Comparison of ENCODE assay signal across 1 cellular context in the genomic region with DNA sequence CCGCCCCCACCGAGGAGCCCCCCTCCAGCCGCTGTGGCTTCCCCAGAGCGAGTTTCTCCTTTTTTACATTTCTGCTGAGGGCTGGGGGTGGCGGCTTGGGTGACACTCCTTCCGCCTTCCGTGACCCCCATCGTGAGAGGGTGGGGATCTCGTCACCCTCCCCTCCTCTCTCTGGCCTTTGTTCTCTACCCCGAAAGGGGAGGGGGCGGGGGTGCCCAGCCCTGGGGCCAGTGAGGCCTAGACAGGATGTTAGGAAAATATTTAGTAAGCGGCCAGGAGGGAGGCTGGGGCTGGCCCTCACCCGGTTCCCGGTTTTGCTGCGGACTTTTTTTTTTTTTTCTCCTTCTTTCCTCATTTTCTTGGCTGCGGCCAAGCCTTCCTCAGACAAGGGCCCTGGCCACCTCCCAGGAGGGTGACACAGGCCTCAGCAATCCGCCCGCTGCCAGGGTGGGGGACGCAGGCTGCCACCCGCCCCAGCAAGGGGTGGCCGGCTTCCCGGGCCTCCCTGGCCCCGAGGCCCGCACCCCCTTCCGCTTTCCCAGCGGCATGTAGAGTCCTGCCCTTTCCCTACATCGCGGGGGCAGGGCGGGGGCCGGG.
TF ChIP-seq lines count a peak whose summit lies in the region.

No MANE protein-coding gene starts in this region.

TF ChIP-seq in K562, 482 proteins besides CTCF, POLR2A, EP300 and RAD21 (continued from another document and continues in another):
- TF ChIP-seq, protein P1, sequence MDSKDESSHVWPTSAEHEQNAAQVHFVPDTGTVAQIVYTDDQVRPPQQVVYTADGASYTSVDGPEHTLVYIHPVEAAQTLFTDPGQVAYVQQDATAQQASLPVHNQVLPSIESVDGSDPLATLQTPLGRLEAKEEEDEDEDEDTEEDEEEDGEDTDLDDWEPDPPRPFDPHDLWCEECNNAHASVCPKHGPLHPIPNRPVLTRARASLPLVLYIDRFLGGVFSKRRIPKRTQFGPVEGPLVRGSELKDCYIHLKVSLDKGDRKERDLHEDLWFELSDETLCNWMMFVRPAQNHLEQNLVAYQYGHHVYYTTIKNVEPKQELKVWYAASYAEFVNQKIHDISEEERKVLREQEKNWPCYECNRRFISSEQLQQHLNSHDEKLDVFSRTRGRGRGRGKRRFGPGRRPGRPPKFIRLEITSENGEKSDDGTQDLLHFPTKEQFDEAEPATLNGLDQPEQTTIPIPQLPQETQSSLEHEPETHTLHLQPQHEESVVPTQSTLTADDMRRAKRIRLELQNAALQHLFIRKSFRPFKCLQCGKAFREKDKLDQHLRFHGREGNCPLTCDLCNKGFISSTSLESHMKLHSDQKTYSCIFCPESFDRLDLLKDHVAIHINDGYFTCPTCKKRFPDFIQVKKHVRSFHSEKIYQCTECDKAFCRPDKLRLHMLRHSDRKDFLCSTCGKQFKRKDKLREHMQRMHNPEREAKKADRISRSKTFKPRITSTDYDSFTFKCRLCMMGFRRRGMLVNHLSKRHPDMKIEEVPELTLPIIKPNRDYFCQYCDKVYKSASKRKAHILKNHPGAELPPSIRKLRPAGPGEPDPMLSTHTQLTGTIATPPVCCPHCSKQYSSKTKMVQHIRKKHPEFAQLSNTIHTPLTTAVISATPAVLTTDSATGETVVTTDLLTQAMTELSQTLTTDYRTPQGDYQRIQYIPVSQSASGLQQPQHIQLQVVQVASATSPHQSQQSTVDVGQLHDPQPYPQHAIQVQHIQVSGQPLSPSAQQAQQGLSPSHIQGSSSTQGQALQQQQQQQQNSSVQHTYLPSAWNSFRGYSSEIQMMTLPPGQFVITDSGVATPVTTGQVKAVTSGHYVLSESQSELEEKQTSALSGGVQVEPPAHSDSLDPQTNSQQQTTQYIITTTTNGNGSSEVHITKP (IDR thresholded peaks at IDR 0.05; ENCODE audit: partially characterized antibody) = peak; percentile 4
- TF ChIP-seq HOXB6 (CRISPR knock-in tag; IDR thresholded peaks at IDR 0.05; ENCODE audit: borderline replicate concordance) (no peak), ZNF324 (CRISPR knock-in tag; IDR thresholded peaks at IDR 0.05) (no peak), ZZZ3 (IDR thresholded peaks at IDR 0.05) (no peak), ARID1B (IDR thresholded peaks at IDR 0.05) (no peak), ZKSCAN1 (IDR thresholded peaks at IDR 0.05; ENCODE audit: low read depth, low read length) (no peak), NELFE (IDR thresholded peaks at IDR 0.05; ENCODE audit: insufficient read depth, insufficient read length) (no peak), ZNF384 (IDR thresholded peaks at IDR 0.05; ENCODE audit: low read depth, low read length) (peak; percentile 40; the same call in 1 of the 2 replicates), CHD1 (IDR thresholded peaks at IDR 0.05; ENCODE audit: low read length) (peak; percentile 68), GABPA (tag; conservative IDR thresholded peaks at IDR 0.05; ENCODE audit: low read depth) (0 out of 2 replicates have a peak, but pooled peaks have one; percentile 25), CREB1 (IDR thresholded peaks at IDR 0.05) (no peak), CREB1 (CRISPR knock-in tag; IDR thresholded peaks at IDR 0.05) (no peak), ZNF507 (tag; conservative IDR thresholded peaks at IDR 0.05) (no peak), ZNF77 (CRISPR knock-in tag; IDR thresholded peaks at IDR 0.05) (no peak), ZFPM2 (CRISPR knock-in tag; IDR thresholded peaks at IDR 0.05) (no peak), PRMT5 (CRISPR knock-in tag; IDR thresholded peaks at IDR 0.05) (no peak), ZNF282 (CRISPR knock-in tag; IDR thresholded peaks at IDR 0.05) (no peak), ZNF347 (CRISPR knock-in tag; IDR thresholded peaks at IDR 0.05; ENCODE audit: low read depth) (no peak), CREBBP (IDR thresholded peaks at IDR 0.05; ENCODE audit: low read depth, low read length) (no peak), ZNF311 (CRISPR knock-in tag; IDR thresholded peaks at IDR 0.05) (no peak), RBFOX2 (IDR thresholded peaks at IDR 0.05; ENCODE audit: low read depth, low read length) (peak; percentile 23), ZNF124 (CRISPR knock-in tag; IDR thresholded peaks at IDR 0.05) (no peak), SIN3B (IDR thresholded peaks at IDR 0.05; ENCODE audit: low read depth) (no peak), STAG1 (CRISPR knock-in tag; IDR thresholded peaks at IDR 0.05; ENCODE audit: borderline replicate concordance) (no peak), ZBTB7A (IDR thresholded peaks at IDR 0.05; ENCODE audit: borderline replicate concordance, control insufficient read depth, low read depth, low read length) (peak; percentile 51; the same call in 1 of the 2 replicates), MTA1 (IDR thresholded peaks at IDR 0.05; ENCODE audit: borderline replicate concordance) (no peak), BCOR (IDR thresholded peaks at IDR 0.05) (no peak), RFX1 (IDR thresholded peaks at IDR 0.05) (no peak), CXXC5 (CRISPR knock-in tag; IDR thresholded peaks at IDR 0.05) (peak; percentile 44; the same call in 1 of the 2 replicates), ZNF165 (CRISPR knock-in tag; IDR thresholded peaks at IDR 0.05; ENCODE audit: borderline replicate concordance) (no peak), ZNF785 (CRISPR knock-in tag; IDR thresholded peaks at IDR 0.05) (no peak), TOE1 (IDR thresholded peaks at IDR 0.05; ENCODE audit: borderline replicate concordance) (no peak), TOE1 (CRISPR knock-in tag; IDR thresholded peaks at IDR 0.05; ENCODE audit: borderline replicate concordance, low read depth) (no peak), MCM5 (IDR thresholded peaks at IDR 0.05; ENCODE audit: low read depth) (no peak), SRSF7 (optimal IDR thresholded peaks at IDR 0.05; ENCODE audit: low read depth, low read length) (no peak)
- TF ChIP-seq, protein P2, sequence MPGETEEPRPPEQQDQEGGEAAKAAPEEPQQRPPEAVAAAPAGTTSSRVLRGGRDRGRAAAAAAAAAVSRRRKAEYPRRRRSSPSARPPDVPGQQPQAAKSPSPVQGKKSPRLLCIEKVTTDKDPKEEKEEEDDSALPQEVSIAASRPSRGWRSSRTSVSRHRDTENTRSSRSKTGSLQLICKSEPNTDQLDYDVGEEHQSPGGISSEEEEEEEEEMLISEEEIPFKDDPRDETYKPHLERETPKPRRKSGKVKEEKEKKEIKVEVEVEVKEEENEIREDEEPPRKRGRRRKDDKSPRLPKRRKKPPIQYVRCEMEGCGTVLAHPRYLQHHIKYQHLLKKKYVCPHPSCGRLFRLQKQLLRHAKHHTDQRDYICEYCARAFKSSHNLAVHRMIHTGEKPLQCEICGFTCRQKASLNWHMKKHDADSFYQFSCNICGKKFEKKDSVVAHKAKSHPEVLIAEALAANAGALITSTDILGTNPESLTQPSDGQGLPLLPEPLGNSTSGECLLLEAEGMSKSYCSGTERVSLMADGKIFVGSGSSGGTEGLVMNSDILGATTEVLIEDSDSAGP (CRISPR knock-in tag; IDR thresholded peaks at IDR 0.05) = no peak
- TF ChIP-seq, protein P3, sequence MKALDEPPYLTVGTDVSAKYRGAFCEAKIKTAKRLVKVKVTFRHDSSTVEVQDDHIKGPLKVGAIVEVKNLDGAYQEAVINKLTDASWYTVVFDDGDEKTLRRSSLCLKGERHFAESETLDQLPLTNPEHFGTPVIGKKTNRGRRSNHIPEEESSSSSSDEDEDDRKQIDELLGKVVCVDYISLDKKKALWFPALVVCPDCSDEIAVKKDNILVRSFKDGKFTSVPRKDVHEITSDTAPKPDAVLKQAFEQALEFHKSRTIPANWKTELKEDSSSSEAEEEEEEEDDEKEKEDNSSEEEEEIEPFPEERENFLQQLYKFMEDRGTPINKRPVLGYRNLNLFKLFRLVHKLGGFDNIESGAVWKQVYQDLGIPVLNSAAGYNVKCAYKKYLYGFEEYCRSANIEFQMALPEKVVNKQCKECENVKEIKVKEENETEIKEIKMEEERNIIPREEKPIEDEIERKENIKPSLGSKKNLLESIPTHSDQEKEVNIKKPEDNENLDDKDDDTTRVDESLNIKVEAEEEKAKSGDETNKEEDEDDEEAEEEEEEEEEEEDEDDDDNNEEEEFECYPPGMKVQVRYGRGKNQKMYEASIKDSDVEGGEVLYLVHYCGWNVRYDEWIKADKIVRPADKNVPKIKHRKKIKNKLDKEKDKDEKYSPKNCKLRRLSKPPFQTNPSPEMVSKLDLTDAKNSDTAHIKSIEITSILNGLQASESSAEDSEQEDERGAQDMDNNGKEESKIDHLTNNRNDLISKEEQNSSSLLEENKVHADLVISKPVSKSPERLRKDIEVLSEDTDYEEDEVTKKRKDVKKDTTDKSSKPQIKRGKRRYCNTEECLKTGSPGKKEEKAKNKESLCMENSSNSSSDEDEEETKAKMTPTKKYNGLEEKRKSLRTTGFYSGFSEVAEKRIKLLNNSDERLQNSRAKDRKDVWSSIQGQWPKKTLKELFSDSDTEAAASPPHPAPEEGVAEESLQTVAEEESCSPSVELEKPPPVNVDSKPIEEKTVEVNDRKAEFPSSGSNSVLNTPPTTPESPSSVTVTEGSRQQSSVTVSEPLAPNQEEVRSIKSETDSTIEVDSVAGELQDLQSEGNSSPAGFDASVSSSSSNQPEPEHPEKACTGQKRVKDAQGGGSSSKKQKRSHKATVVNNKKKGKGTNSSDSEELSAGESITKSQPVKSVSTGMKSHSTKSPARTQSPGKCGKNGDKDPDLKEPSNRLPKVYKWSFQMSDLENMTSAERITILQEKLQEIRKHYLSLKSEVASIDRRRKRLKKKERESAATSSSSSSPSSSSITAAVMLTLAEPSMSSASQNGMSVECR (CRISPR knock-in tag; IDR thresholded peaks at IDR 0.05) = no peak
- TF ChIP-seq, protein P4, sequence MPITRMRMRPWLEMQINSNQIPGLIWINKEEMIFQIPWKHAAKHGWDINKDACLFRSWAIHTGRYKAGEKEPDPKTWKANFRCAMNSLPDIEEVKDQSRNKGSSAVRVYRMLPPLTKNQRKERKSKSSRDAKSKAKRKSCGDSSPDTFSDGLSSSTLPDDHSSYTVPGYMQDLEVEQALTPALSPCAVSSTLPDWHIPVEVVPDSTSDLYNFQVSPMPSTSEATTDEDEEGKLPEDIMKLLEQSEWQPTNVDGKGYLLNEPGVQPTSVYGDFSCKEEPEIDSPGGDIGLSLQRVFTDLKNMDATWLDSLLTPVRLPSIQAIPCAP (CRISPR knock-in tag; IDR thresholded peaks at IDR 0.05; ENCODE audit: borderline replicate concordance) = no peak
- TF ChIP-seq, protein P5, sequence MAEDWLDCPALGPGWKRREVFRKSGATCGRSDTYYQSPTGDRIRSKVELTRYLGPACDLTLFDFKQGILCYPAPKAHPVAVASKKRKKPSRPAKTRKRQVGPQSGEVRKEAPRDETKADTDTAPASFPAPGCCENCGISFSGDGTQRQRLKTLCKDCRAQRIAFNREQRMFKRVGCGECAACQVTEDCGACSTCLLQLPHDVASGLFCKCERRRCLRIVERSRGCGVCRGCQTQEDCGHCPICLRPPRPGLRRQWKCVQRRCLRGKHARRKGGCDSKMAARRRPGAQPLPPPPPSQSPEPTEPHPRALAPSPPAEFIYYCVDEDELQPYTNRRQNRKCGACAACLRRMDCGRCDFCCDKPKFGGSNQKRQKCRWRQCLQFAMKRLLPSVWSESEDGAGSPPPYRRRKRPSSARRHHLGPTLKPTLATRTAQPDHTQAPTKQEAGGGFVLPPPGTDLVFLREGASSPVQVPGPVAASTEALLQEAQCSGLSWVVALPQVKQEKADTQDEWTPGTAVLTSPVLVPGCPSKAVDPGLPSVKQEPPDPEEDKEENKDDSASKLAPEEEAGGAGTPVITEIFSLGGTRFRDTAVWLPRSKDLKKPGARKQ (CRISPR knock-in tag; IDR thresholded peaks at IDR 0.05) = no peak
- TF ChIP-seq, protein P6, sequence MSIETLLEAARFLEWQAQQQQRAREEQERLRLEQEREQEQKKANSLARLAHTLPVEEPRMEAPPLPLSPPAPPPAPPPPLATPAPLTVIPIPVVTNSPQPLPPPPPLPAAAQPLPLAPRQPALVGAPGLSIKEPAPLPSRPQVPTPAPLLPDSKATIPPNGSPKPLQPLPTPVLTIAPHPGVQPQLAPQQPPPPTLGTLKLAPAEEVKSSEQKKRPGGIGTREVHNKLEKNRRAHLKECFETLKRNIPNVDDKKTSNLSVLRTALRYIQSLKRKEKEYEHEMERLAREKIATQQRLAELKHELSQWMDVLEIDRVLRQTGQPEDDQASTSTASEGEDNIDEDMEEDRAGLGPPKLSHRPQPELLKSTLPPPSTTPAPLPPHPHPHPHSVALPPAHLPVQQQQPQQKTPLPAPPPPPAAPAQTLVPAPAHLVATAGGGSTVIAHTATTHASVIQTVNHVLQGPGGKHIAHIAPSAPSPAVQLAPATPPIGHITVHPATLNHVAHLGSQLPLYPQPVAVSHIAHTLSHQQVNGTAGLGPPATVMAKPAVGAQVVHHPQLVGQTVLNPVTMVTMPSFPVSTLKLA (conservative IDR thresholded peaks at IDR 0.05) = no peak
- TF ChIP-seq, protein P7, sequence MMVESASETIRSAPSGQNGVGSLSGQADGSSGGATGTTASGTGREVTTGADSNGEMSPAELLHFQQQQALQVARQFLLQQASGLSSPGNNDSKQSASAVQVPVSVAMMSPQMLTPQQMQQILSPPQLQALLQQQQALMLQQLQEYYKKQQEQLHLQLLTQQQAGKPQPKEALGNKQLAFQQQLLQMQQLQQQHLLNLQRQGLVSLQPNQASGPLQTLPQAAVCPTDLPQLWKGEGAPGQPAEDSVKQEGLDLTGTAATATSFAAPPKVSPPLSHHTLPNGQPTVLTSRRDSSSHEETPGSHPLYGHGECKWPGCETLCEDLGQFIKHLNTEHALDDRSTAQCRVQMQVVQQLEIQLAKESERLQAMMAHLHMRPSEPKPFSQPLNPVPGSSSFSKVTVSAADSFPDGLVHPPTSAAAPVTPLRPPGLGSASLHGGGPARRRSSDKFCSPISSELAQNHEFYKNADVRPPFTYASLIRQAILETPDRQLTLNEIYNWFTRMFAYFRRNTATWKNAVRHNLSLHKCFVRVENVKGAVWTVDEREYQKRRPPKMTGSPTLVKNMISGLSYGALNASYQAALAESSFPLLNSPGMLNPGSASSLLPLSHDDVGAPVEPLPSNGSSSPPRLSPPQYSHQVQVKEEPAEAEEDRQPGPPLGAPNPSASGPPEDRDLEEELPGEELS (CRISPR knock-in tag; IDR thresholded peaks at IDR 0.05; ENCODE audit: borderline replicate concordance) = no peak
- TF ChIP-seq, protein P8, sequence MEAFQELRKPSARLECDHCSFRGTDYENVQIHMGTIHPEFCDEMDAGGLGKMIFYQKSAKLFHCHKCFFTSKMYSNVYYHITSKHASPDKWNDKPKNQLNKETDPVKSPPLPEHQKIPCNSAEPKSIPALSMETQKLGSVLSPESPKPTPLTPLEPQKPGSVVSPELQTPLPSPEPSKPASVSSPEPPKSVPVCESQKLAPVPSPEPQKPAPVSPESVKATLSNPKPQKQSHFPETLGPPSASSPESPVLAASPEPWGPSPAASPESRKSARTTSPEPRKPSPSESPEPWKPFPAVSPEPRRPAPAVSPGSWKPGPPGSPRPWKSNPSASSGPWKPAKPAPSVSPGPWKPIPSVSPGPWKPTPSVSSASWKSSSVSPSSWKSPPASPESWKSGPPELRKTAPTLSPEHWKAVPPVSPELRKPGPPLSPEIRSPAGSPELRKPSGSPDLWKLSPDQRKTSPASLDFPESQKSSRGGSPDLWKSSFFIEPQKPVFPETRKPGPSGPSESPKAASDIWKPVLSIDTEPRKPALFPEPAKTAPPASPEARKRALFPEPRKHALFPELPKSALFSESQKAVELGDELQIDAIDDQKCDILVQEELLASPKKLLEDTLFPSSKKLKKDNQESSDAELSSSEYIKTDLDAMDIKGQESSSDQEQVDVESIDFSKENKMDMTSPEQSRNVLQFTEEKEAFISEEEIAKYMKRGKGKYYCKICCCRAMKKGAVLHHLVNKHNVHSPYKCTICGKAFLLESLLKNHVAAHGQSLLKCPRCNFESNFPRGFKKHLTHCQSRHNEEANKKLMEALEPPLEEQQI (IDR thresholded peaks at IDR 0.05) = no peak
